26 cellular contexts compared by ENCODE assay signal in genomic region chr11:104624021-104624420, GRCh38.
DNase-seq lines count a peak whose midpoint lies in the region; ATAC-seq and TF ChIP-seq lines count a peak whose summit lies in the region.
"Had no signal": no experiment of that assay in that cellular context is flagged by ENCODE, and none has a peak within 500 bp of the region (broad histone marks: within the 10 kb centered on the region; RNA-seq: fewer than 3 reads in every experiment).

No MANE protein-coding gene starts in this region.

- H3K4me2 ChIP-seq in SK-N-SH = no peak overlapping the region

- intact Hi-C loops in esophagus muscularis mucosa (cut with DNase I) = no loop called here

- no peak for DNase-seq in SK-N-SH
- peak; percentile 17 for DNase-seq in HCEC 1CT
- DNase-seq in activated CD8-positive, alpha-beta memory T cell treated with anti-CD3 and anti-CD28 coated beads for 24 hours = no peak
- DNase-seq in esophagus muscularis mucosa (ENCODE audit: extremely low spot score) = no peak
- no peak for DNase-seq in kidney glomerular epithelial cell (lab: John Stamatoyannopoulos, UW)
- DNase-seq: activated naive CD4-positive, alpha-beta T cell treated with anti-CD3 and anti-CD28 coated beads for 36 hours; CD8-positive, alpha-beta T cell; cerebellar nuclear complex; heart left ventricle; left ventricle myocardium inferior; naive B cell; NCI-H1092; NCI-H187 treated with DMSO at 0.1 percent for 48 hours; NCI-H524 treated with DMSO at 0.1 percent for 48 hours; nucleus accumbens; psoas muscle; RPMI8226; substantia nigra; upper lobe of right lung had no signal

- H3K9me2 ChIP-seq in SK-N-SH = no peaks in the 10 kb centered on the region

- H3K36me3 ChIP-seq in SK-N-SH (replicated peaks in 1 of 2; ENCODE audit: control insufficient read depth in 1 of 2, insufficient read depth in 2 of 2, low read length in 1 of 2) (no peaks in the 10 kb centered on the region), iPS-20b (ENCODE audit: insufficient read depth, low read depth, low read length) (no peaks in the 10 kb centered on the region; the same call in 1 of the 2 replicates), esophagus muscularis mucosa (no peaks in the 10 kb centered on the region)
- H3K36me3 ChIP-seq: heart left ventricle, left ventricle myocardium inferior, upper lobe of right lung had no signal

- H3F3A ChIP-seq in SK-N-SH (replicated peaks; ENCODE audit: insufficient read depth) = peaks cover 14% of the 10 kb centered on the region

- no peak for TF ChIP-seq EP300 in SK-N-SH (IDR thresholded peaks at IDR 0.05; ENCODE audit: borderline replicate concordance in 1 of 2, low read depth in 1 of 2, low read length in 1 of 2)
- TF ChIP-seq EP300 in esophagus muscularis mucosa (IDR thresholded peaks at IDR 0.05) = no peak

- TF ChIP-seq RAD21 in SK-N-SH (IDR thresholded peaks at IDR 0.05; ENCODE audit: low read length) = no peak

- TF ChIP-seq CTCF in SK-N-SH (IDR thresholded peaks at IDR 0.05) (no peak), esophagus muscularis mucosa (IDR thresholded peaks at IDR 0.05) (no peak)

- H3K27ac ChIP-seq in SK-N-SH (ENCODE audit: low read depth in 2 of 2, low read length in 1 of 2) (peak overlapping the region in 1 of 2 experiments; percentile 7; a peak in 1 of 4 replicates), iPS-20b (ENCODE audit: low read length) (peak overlapping the region; percentile 29), esophagus muscularis mucosa (replicated peaks in 1 of 4) (no peak overlapping the region)
- H3K27ac ChIP-seq: 22Rv1, epithelial cell of prostate, heart left ventricle, left ventricle myocardium inferior, psoas muscle, upper lobe of right lung, VCaP had no signal

- H3K36me3 Mint-ChIP-seq in activated T-helper 17 cell treated with anti-CD3 and anti-CD28 coated beads, Interleukin-2, amount 50 U/mL, for 72 hours (ENCODE audit: low read depth) = no peaks in the 10 kb centered on the region
- H3K36me3 Mint-ChIP-seq: CD8-positive, alpha-beta T cell; naive B cell had no signal

- H3K9me3 Mint-ChIP-seq in activated T-helper 17 cell treated with anti-CD3 and anti-CD28 coated beads, Interleukin-2, amount 50 U/mL, for 72 hours = peaks cover 4% of the 10 kb centered on the region
- H3K9me3 Mint-ChIP-seq: activated naive CD4-positive, alpha-beta T cell treated with anti-CD3 and anti-CD28 coated beads for 36 hours; CD8-positive, alpha-beta T cell; naive B cell; T-helper 2 cell treated with Interferon-gamma antibody and Interleukin-4, amounts not matched to agents 5 μg/mL and 100 μg/mL, for 36 hours had no signal

- H3K4me3 ChIP-seq in SK-N-SH (ENCODE audit: low read depth in 2 of 2, low read length in 1 of 2) = no peak overlapping the region
- peak overlapping the region; percentile 31; the same call in 1 of the 2 replicates for H3K4me3 ChIP-seq in iPS-20b (ENCODE audit: low read length)
- no peak overlapping the region for H3K4me3 ChIP-seq in esophagus muscularis mucosa
- H3K4me3 ChIP-seq: heart left ventricle, left ventricle myocardium inferior, psoas muscle, upper lobe of right lung had no signal

- no peaks in the 10 kb centered on the region for H4K20me1 ChIP-seq in SK-N-SH (ENCODE audit: insufficient read depth)

- ATAC-seq in SK-N-SH treated with all-trans-retinoic acid at 6 μM for 48 hours = no peak
- ATAC-seq in activated T-helper 17 cell treated with anti-CD3 and anti-CD28 coated beads, Interleukin-2, amount 50 U/mL, for 72 hours (replicated peaks) = peak; percentile 75
- ATAC-seq: CD8-positive, alpha-beta T cell; heart left ventricle; psoas muscle; upper lobe of right lung had no signal

- H3K9ac ChIP-seq in SK-N-SH (no peak overlapping the region), iPS-20b (ENCODE audit: low read depth, low read length) (no peak overlapping the region; the same call in 1 of the 2 replicates)

- H3K79me2 ChIP-seq in SK-N-SH (ENCODE audit: insufficient read depth) = no peaks in the 10 kb centered on the region

- H3K27me3 ChIP-seq in SK-N-SH (ENCODE audit: insufficient read depth) (no peaks in the 10 kb centered on the region), iPS-20b (ENCODE audit: insufficient read depth, low read length) (no peaks in the 10 kb centered on the region), esophagus muscularis mucosa (no peaks in the 10 kb centered on the region)
- H3K27me3 ChIP-seq: heart left ventricle, upper lobe of right lung had no signal

- peaks cover 9% of the 10 kb centered on the region for H3K4me1 Mint-ChIP-seq in activated T-helper 17 cell treated with anti-CD3 and anti-CD28 coated beads, Interleukin-2, amount 50 U/mL, for 72 hours
- H3K4me1 Mint-ChIP-seq: naive B cell had no signal

- POLR2A ChIA-PET in SK-N-SH (lab: Yijun Ruan, JAX) = no interaction called here

- H3K9me3 ChIP-seq in SK-N-SH (no peaks in the 10 kb centered on the region), iPS-20b (ENCODE audit: insufficient read depth, low read depth, low read length) (no peaks in the 10 kb centered on the region), esophagus muscularis mucosa (no peaks in the 10 kb centered on the region)
- H3K9me3 ChIP-seq: heart left ventricle, left ventricle myocardium inferior, psoas muscle, upper lobe of right lung had no signal

- peak overlapping the region; percentile 75 for H3K27ac Mint-ChIP-seq in activated T-helper 17 cell treated with anti-CD3 and anti-CD28 coated beads, Interleukin-2, amount 50 U/mL, for 72 hours
- H3K27ac Mint-ChIP-seq: activated naive CD4-positive, alpha-beta T cell treated with anti-CD3 and anti-CD28 coated beads for 36 hours; CD8-positive, alpha-beta T cell; naive B cell; T-helper 2 cell treated with Interferon-gamma antibody and Interleukin-4, amounts not matched to agents 5 μg/mL and 100 μg/mL, for 36 hours had no signal

- no peak for TF ChIP-seq POLR2A in esophagus muscularis mucosa (IDR thresholded peaks at IDR 0.05; ENCODE audit: low read depth)

- H3K4me1 ChIP-seq in SK-N-SH (ENCODE audit: control insufficient read depth in 1 of 2, insufficient read depth in 2 of 2, low read depth in 1 of 2, low read length in 1 of 2) (peaks cover 0 to 14% of the 10 kb centered on the region in 2 experiments; a peak in 2 of 4 replicates), iPS-20b (ENCODE audit: insufficient read depth, low read length) (peaks cover 23% of the 10 kb centered on the region; the same call in 1 of the 2 replicates), esophagus muscularis mucosa (no peaks in the 10 kb centered on the region)
- H3K4me1 ChIP-seq: psoas muscle, upper lobe of right lung had no signal

- peak overlapping the region; percentile 46 for H3K4me3 Mint-ChIP-seq in activated T-helper 17 cell treated with anti-CD3 and anti-CD28 coated beads, Interleukin-2, amount 50 U/mL, for 72 hours
- H3K4me3 Mint-ChIP-seq: activated naive CD4-positive, alpha-beta T cell treated with anti-CD3 and anti-CD28 coated beads for 36 hours; CD8-positive, alpha-beta T cell; naive B cell; T-helper 2 cell treated with Interferon-gamma antibody and Interleukin-4, amounts not matched to agents 5 μg/mL and 100 μg/mL, for 36 hours had no signal

- CTCF ChIA-PET in SK-N-SH (lab: Yijun Ruan, JAX) = no interaction called here

- H2AFZ ChIP-seq in SK-N-SH (ENCODE audit: low read depth) = 0 out of 2 replicates have a peak overlapping the region, but pooled peaks have one; percentile 18

- H3K27me3 Mint-ChIP-seq in activated T-helper 17 cell treated with anti-CD3 and anti-CD28 coated beads, Interleukin-2, amount 50 U/mL, for 72 hours = no peaks in the 10 kb centered on the region
- H3K27me3 Mint-ChIP-seq: naive B cell had no signal

TF ChIP-seq in SK-N-SH, 30 proteins besides CTCF, POLR2A, EP300 and RAD21 (continues in another document):
- no peak for TF ChIP-seq POLR2AphosphoS5 (IDR thresholded peaks at IDR 0.05; ENCODE audit: low read depth, low read length)
- no peak for TF ChIP-seq FOXM1 (IDR thresholded peaks at IDR 0.05; ENCODE audit: low read depth)
- no peak for TF ChIP-seq FOSL2 (IDR thresholded peaks at IDR 0.05; ENCODE audit: borderline replicate concordance, low read depth)
- no peak for TF ChIP-seq RXRA (IDR thresholded peaks at IDR 0.05; ENCODE audit: borderline replicate concordance, low read depth)
- TF ChIP-seq FOXJ3 (CRISPR knock-in tag; IDR thresholded peaks at IDR 0.05) = no peak

TF ChIP-seq in SK-N-SH treated with all-trans-retinoic acid at 6 μM for 48 hours, 23 proteins besides CTCF, POLR2A, EP300 and RAD21 (continues in another document):
- TF ChIP-seq OSR1 (CRISPR knock-in tag; IDR thresholded peaks at IDR 0.05) = no peak
- no peak for TF ChIP-seq BACH2 (CRISPR knock-in tag; IDR thresholded peaks at IDR 0.05; ENCODE audit: borderline replicate concordance)
- TF ChIP-seq TOX (CRISPR knock-in tag; IDR thresholded peaks at IDR 0.05; ENCODE audit: borderline replicate concordance) = no peak
- no peak for TF ChIP-seq PATZ1 (CRISPR knock-in tag; IDR thresholded peaks at IDR 0.05; ENCODE audit: borderline replicate concordance)
- no peak for TF ChIP-seq POU6F1 (CRISPR knock-in tag; IDR thresholded peaks at IDR 0.05; ENCODE audit: borderline replicate concordance, low read depth)
- no peak for TF ChIP-seq ZFP3 (CRISPR knock-in tag; IDR thresholded peaks at IDR 0.05)
